9 cellular contexts compared by ENCODE assay signal in the genomic region with DNA sequence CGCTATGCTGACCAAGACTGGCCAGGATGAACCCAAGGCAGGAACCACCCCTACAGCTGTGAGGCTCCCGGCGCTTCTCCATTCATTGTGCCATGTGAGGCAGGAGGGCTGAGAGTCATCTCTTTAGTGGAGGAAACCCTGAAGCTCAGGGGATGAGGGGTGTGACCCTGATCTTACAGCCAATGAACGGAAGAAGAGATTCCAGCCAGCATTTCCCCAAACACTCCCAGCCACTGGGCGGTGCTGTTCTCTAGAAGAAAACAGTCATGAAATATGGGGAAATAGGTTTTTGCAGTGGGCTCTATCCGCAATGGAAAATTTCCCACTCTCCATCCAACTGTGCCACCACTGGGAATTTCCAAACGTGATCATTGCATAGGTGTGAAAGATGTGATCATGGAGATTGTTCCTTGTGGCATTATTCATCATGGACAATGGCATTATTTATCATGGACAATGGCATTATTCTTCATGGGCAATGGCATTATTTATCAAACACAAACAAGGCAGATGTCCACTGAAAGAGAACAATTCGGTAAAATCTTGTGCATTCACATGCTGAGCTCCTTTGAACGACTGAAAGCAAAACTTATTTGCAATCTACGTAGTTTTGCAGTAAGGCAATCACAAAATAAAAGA. TPM values are rescaled to one million over a fixed set of nuclear protein-coding genes. Genes with fewer than 3 reads are reported as not detected.
DNase-seq lines count a peak whose midpoint lies in the region; ATAC-seq, FAIRE-seq and TF ChIP-seq lines count a peak whose summit lies in the region.
"Had no signal": no experiment of that assay in that cellular context is flagged by ENCODE, and none has a peak within 500 bp of the region (broad histone marks: within the 10 kb centered on the region; RNA-seq: fewer than 3 reads in every experiment).

No MANE protein-coding gene starts in this region.

- H3K4me1 Mint-ChIP-seq in chondrocyte (ENCODE audit: low read depth) (no peaks in the 10 kb centered on the region), immature natural killer cell (no peaks in the 10 kb centered on the region)

- in situ Hi-C loops in gastrocnemius medialis (cut with MboI; ENCODE audit: low sequenced_read_pairs in 4 of 4): no loop called here

- TF ChIP-seq POLR2A in NB4 (IDR thresholded peaks at IDR 0.05; ENCODE audit: extremely low read depth, insufficient read length): no peak
- TF ChIP-seq POLR2A in gastrocnemius medialis (IDR thresholded peaks at IDR 0.05): no peak

- intact Hi-C loops in gastrocnemius medialis (cut with DNase I; ENCODE audit: low total_unique reads): no loop called here

- H3K4me3 ChIP-seq in AG04450 (ENCODE audit: low read depth, low read length): no peak overlapping the region
- H3K4me3 ChIP-seq in NB4 (ENCODE audit: low read depth, low read length): no peak overlapping the region
- no peak overlapping the region for H3K4me3 ChIP-seq in neutrophil (ENCODE audit: low read depth in 1 of 2, low read length in 1 of 2)
- H3K4me3 ChIP-seq in gastrocnemius medialis: no peak overlapping the region

- CTCF ChIA-PET in AG04450 (lab: Charles Lee): interaction anchor here (0.6 to 3.3 kb wide), 6 partner anchors 10 to 544 kb away, joined by 3 to 19 read pairs (median 4); no protein-coding TSS in a partner anchor

- H3K9me3 ChIP-seq in AG04450 (ENCODE audit: control insufficient read depth, insufficient read depth, low read length): no peaks in the 10 kb centered on the region
- H3K9me3 ChIP-seq in neutrophil: no peaks in the 10 kb centered on the region
- H3K9me3 ChIP-seq in gastrocnemius medialis: no peaks in the 10 kb centered on the region

- peaks cover 6 to 13% of the 10 kb centered on the region in 2 experiments for H3K4me1 ChIP-seq in neutrophil (ENCODE audit: control insufficient read depth in 1 of 2, insufficient read depth in 1 of 2, low read depth in 1 of 2, low read length in 1 of 2)
- H3K4me1 ChIP-seq in gastrocnemius medialis: no peaks in the 10 kb centered on the region

- H3K27me3 ChIP-seq in AG04450 (ENCODE audit: control insufficient read depth, insufficient read depth, low read length) (no peaks in the 10 kb centered on the region), neutrophil (no peaks in the 10 kb centered on the region), gastrocnemius medialis (peaks cover 3 to 7% (median 5%) of the 10 kb centered on the region in 3 donors)

- no peak overlapping the region for H3K27ac Mint-ChIP-seq in chondrocyte (ENCODE audit: unreplicated experiment)
- H3K27ac Mint-ChIP-seq in immature natural killer cell: no peak overlapping the region

- ATAC-seq in gastrocnemius medialis: no peak

- TF ChIP-seq CTCF in AG04450 (IDR thresholded peaks at IDR 0.05; ENCODE audit: low read depth, low read length) (peak; percentile 49), NB4 (IDR thresholded peaks at IDR 0.05; ENCODE audit: low read depth, low read length) (peak; percentile 78), chondrocyte (IDR thresholded peaks at IDR 0.05) (peak; percentile 56), neutrophil (IDR thresholded peaks at IDR 0.05) (peak; percentile 79), gastrocnemius medialis (IDR thresholded peaks at IDR 0.05 in 4 of 5, conservative IDR thresholded peaks at IDR 0.05 in 1 of 5) (no peak)

- DNase-seq in AG04450 (ENCODE audit: low read depth, low spot score) (no peak), GM18507 (ENCODE audit: extremely low spot score, insufficient read length, low read depth) (no peak), NB4 (ENCODE audit: low read depth) (peak; percentile 55), chondrocyte (ENCODE audit: low spot score) (no peak), gastrocnemius medialis (no peak), NCI-H1105 (lab: John Stamatoyannopoulos, UW) (no peak), immature natural killer cell (no peak)

- H3K27me3 Mint-ChIP-seq in chondrocyte (ENCODE audit: low read depth) (peaks cover 50% of the 10 kb centered on the region), immature natural killer cell (ENCODE audit: low read depth in 3 of 3) (peaks cover 0 to 10% (median 8%) of the 10 kb centered on the region in 3 donors)

- H3K27ac ChIP-seq in AG04450 (ENCODE audit: low read depth, low read length) (no peak overlapping the region), neutrophil (no peak overlapping the region), gastrocnemius medialis (no peak overlapping the region)

- POLR2A ChIA-PET in AG04450 (lab: Yijun Ruan, JAX): no interaction called here

- no peaks in the 10 kb centered on the region for H3K36me3 Mint-ChIP-seq in chondrocyte (ENCODE audit: low read depth)
- no peaks in the 10 kb centered on the region for H3K36me3 Mint-ChIP-seq in immature natural killer cell

- H3K36me3 ChIP-seq in neutrophil (no peaks in the 10 kb centered on the region), gastrocnemius medialis (no peaks in the 10 kb centered on the region)

- FAIRE-seq in GM18507 (lab: Jason Lieb, UNC): peak; percentile 39

- no peak overlapping the region for H3K4me3 Mint-ChIP-seq in chondrocyte (ENCODE audit: unreplicated experiment)
- H3K4me3 Mint-ChIP-seq in immature natural killer cell: no peak overlapping the region

- H3K9me3 Mint-ChIP-seq in chondrocyte (ENCODE audit: low read depth) (peaks cover 2% of the 10 kb centered on the region), immature natural killer cell (peaks cover 0 to 4% (median 0%) of the 10 kb centered on the region in 6 donors)

RNA-seq across cellular contexts. Expression of a gene that starts 14.0 kb away (rescaled TPM):
- 0.01 TPM in 1 of 2 replicates, not detected in the other for polyA plus RNA-seq in AG04450 (2011; rRNA removed)
- polyA minus RNA-seq in AG04450 (2011; rRNA and poly(A)+ RNA removed): not detected in 2 replicates
- total RNA-seq in chondrocyte: not detected in 3 replicates
- under 1 TPM; 0.04 to 0.39 (median 0.13) TPM for total RNA-seq in gastrocnemius medialis
- under 1 TPM in 1 of 3 donors, not detected in 2; 0.41 TPM for polyA plus RNA-seq in immature natural killer cell

RNA-seq across cellular contexts. Expression of a gene that starts 29.6 kb away (rescaled TPM):
- polyA plus RNA-seq in AG04450 (2011; rRNA removed): not detected in 2 replicates
- polyA minus RNA-seq in AG04450 (2011; rRNA and poly(A)+ RNA removed): not detected in 2 replicates
- total RNA-seq in chondrocyte: not detected in 3 replicates
- not detected for total RNA-seq in gastrocnemius medialis
- polyA plus RNA-seq in immature natural killer cell: not detected
- polyA plus RNA-seq: adipose tissue had no signal

Comparison
In these comparisons a context has a peak if more than half of its experiments do, and no peak if none do; other contexts are left out.
1. CTCF ChIP-seq: peak in AG04450 (single experiment), NB4 (single experiment), chondrocyte (single experiment) and neutrophil (single experiment); none in gastrocnemius medialis (0 of 5).